8 cellular contexts compared by ENCODE assay signal in the genomic region with DNA sequence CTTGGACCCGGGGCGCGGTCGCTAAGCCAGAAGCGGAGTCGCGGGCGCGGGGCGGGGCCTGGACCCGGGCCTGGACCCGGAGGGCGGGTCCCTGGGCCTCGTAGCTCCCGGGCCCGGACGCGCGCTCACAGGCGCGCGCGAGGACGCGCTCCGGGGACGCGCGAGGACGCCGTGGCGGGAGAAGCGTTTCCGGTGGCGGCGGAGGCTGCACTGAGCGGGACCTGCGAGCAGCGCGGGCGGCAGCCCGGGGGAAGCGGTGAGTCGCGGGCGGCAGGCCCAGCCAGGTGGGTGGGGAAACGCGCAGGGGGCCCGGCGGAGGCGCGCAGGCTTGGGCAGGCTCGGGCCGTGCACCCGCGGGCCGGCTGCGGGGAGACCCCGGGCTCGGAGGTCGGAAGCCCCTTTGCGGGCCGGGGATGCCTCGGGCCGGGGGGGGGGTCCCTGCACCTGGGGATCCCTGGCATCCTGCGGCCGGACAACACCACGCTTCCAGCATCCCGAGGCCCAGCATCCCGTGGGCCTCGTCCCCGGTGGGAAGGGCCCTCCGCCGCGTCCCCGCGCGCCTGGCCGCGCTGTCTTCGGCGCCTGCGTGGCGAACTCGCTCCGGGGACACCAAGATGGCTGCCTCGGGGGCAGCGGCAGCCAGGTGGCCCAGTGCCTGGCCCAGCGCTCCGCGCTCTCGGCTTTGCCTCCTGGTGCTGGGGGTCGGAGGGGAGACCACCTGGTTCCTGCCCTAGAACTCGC. TPM values are rescaled to one million over a fixed set of nuclear protein-coding genes. Genes with fewer than 3 reads are reported as not detected.
DNase-seq lines count a peak whose midpoint lies in the region; ATAC-seq and TF ChIP-seq lines count a peak whose summit lies in the region.

A gene with protein sequence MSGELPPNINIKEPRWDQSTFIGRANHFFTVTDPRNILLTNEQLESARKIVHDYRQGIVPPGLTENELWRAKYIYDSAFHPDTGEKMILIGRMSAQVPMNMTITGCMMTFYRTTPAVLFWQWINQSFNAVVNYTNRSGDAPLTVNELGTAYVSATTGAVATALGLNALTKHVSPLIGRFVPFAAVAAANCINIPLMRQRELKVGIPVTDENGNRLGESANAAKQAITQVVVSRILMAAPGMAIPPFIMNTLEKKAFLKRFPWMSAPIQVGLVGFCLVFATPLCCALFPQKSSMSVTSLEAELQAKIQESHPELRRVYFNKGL (plus strand): TSS at position 177 of the 741 bp plus-strand sequence. CDS start 13,544 bp downstream, outside the sequence.

- H3K36me3 ChIP-seq in neural progenitor cell: no peaks in the 10 kb centered on the region

- H3K4me1 Mint-ChIP-seq in neural progenitor cell: peaks cover 21% of the 10 kb centered on the region

- H3F3A ChIP-seq in neural progenitor cell (ENCODE audit: low read depth): no peaks in the 10 kb centered on the region

- H3K4me3 ChIP-seq in foreskin fibroblast (ENCODE audit: low read depth in 1 of 2, low read length in 2 of 2) (peak within 1 kb of the TSS; percentile 74 to 77), neural progenitor cell (peak within 1 kb of the TSS; percentile 87)

- peak within 1 kb of the TSS; percentile 89 for H3K4me2 ChIP-seq in neural progenitor cell

- CTCF ChIA-PET in RWPE1 (lab: Yijun Ruan, JAX): interaction anchor here (0.7 to 2.1 kb wide), 2 partner anchors 14 to 57 kb away, joined by 3 to 11 read pairs; no protein-coding TSS in a partner anchor

- H3K27ac ChIP-seq in RWPE1: peak within 1 kb of the TSS; percentile 83
- no peak within 1 kb of the TSS for H3K27ac ChIP-seq in neural progenitor cell

- peaks cover 22% of the 10 kb centered on the region for H3K9me3 Mint-ChIP-seq in neural progenitor cell

- no peaks in the 10 kb centered on the region for H3K9me3 ChIP-seq in neural progenitor cell (ENCODE audit: low read depth)

- H3K27me3 Mint-ChIP-seq in neural progenitor cell (ENCODE audit: insufficient read depth, low read depth): peaks cover 13% of the 10 kb centered on the region

- peaks cover 43% of the 10 kb centered on the region for H4K20me1 ChIP-seq in neural progenitor cell (ENCODE audit: low read depth)

- peaks cover 21% of the 10 kb centered on the region for H3K27me3 ChIP-seq in neural progenitor cell

- no peak for TF ChIP-seq CTCF in RWPE1 (conservative IDR thresholded peaks at IDR 0.05; ENCODE audit: low read depth)
- TF ChIP-seq CTCF in foreskin fibroblast (IDR thresholded peaks at IDR 0.05; ENCODE audit: low read depth, low read length): no peak
- TF ChIP-seq CTCF in neural progenitor cell (IDR thresholded peaks at IDR 0.05): no peak

- H3K79me2 ChIP-seq in neural progenitor cell (ENCODE audit: low read depth): peaks cover 50% of the 10 kb centered on the region

- peak; percentile 87 for ATAC-seq in GM21423 (IDR thresholded peaks at IDR 0.05; ENCODE audit: unreplicated experiment)

- POLR2A ChIA-PET in RWPE1 (lab: Yijun Ruan, JAX; ENCODE audit: low non-redundant PET): interaction anchor here (0.6 to 0.7 kb wide), 2 partner anchors 9 to 14 kb away, joined by 3 to 4 read pairs; no protein-coding TSS in a partner anchor

- H3K9ac ChIP-seq in neural progenitor cell: peak within 1 kb of the TSS; percentile 49

- H3K27ac Mint-ChIP-seq in neural progenitor cell: peak within 1 kb of the TSS; percentile 96

- H3K4me1 ChIP-seq in neural progenitor cell: peaks cover 11% of the 10 kb centered on the region

- peak within 1 kb of the TSS; percentile 96 for H3K4me3 Mint-ChIP-seq in neural progenitor cell

- H2AFZ ChIP-seq in neural progenitor cell (replicated peaks): peak within 1 kb of the TSS; percentile 84

- peaks cover 35% of the 10 kb centered on the region for H3K36me3 Mint-ChIP-seq in neural progenitor cell

- DNase-seq in DMS53 treated with DMSO at 0.1 percent for 48 hours (lab: John Stamatoyannopoulos, UW; ENCODE audit: unreplicated experiment): peak; percentile 70
- peak; percentile 92 for DNase-seq in HuH-7 (ENCODE audit: low spot score)
- peak; percentile 94 for DNase-seq in RWPE1 (ENCODE audit: low spot score)
- DNase-seq in activated effector memory CD4-positive, alpha-beta T cell treated with anti-CD3 and anti-CD28 coated beads, Interleukin-2, amount 50 U/mL, for 16 hours: peak; percentile 93
- peak; percentile 77 to 93 for DNase-seq in foreskin fibroblast
- peak; percentile 91 for DNase-seq in neural progenitor cell (ENCODE audit: low spot score)
- DNase-seq in stromal cell of bone marrow (ENCODE audit: low read depth): peak; percentile 57

RNA-seq across cellular contexts. Expression of the gene that starts here (rescaled TPM):
- 146 and 181 TPM in 2 replicates for total RNA-seq in neural progenitor cell (ENCODE audit: low replicate concordance)
